ENCODE assay signal across 26 cellular contexts in genomic region chr11:85114786-85115185, GRCh38.
DNase-seq lines count a peak whose midpoint lies in the region; ATAC-seq, FAIRE-seq and TF ChIP-seq lines count a peak whose summit lies in the region.
"Had no signal": no experiment of that assay in that cellular context is flagged by ENCODE, and none has a peak within 500 bp of the region (broad histone marks: within the 10 kb centered on the region; RNA-seq: fewer than 3 reads in every experiment).

No MANE protein-coding gene starts in this region.

- H3K9me3 ChIP-seq in PC-3 (ENCODE audit: low read length), result no peaks in the 10 kb centered on the region
- H3K9me3 ChIP-seq: BLaER1, MG63 had no signal

- H3F3A ChIP-seq in PC-3 (ENCODE audit: low read length, unreplicated experiment), result no peaks in the 10 kb centered on the region

- POLR2A ChIA-PET in PC-3 (lab: Charles Lee; ENCODE audit: unreplicated experiment), result no interaction called here

- intact Hi-C loops in Calu3 (cut with micrococcal nuclease; ENCODE audit: unreplicated experiment) (no loop called here), PC-3 (cut with micrococcal nuclease) (loop anchor here (1.0 kb wide), 1 partner anchor 27 kb away; no protein-coding TSS in a partner anchor)

- no peak overlapping the region for H3K4me3 Mint-ChIP-seq in Calu3 (ENCODE audit: low read depth, unreplicated experiment)
- H3K4me3 Mint-ChIP-seq: CD4-positive, alpha-beta memory T cell; HFFc6; IgD-negative memory B cell had no signal

- peak overlapping the region; percentile 13 for H3K4me2 ChIP-seq in PC-3 (ENCODE audit: low read length)
- H3K4me2 ChIP-seq: BLaER1 had no signal

- BruUV-seq in Calu3 (replicated peaks; lab: Mats Ljungman, UMichigan), result no TSS peak
- BruUV-seq in PC-3 (replicated peaks; lab: Mats Ljungman, UMichigan), result no TSS peak

- H4K20me1 ChIP-seq in PC-3 (ENCODE audit: low read length), result no peaks in the 10 kb centered on the region
- H4K20me1 ChIP-seq: BLaER1 had no signal

- H3K27me3 ChIP-seq in PC-3 (ENCODE audit: low read length) (no peaks in the 10 kb centered on the region), bronchial epithelial cell (ENCODE audit: control insufficient read depth, insufficient read depth, low read length) (no peaks in the 10 kb centered on the region)
- H3K27me3 ChIP-seq: BLaER1 had no signal

- H3K9me3 Mint-ChIP-seq in Calu3 (ENCODE audit: low read depth, unreplicated experiment), result no peaks in the 10 kb centered on the region
- H3K9me3 Mint-ChIP-seq: HFFc6, IgD-negative memory B cell had no signal

- no peaks in the 10 kb centered on the region for H3K79me2 ChIP-seq in PC-3 (ENCODE audit: low read length)

- H3K27me3 Mint-ChIP-seq in Calu3 (ENCODE audit: unreplicated experiment), result no peaks in the 10 kb centered on the region
- H3K27me3 Mint-ChIP-seq: CD4-positive, alpha-beta memory T cell had no signal

- peaks cover 9% of the 10 kb centered on the region for H3K4me1 Mint-ChIP-seq in Calu3 (ENCODE audit: low read depth, unreplicated experiment)
- H3K4me1 Mint-ChIP-seq: CD4-positive, alpha-beta memory T cell had no signal

- no peak overlapping the region for H2AFZ ChIP-seq in PC-3 (ENCODE audit: low read length)

- no peaks in the 10 kb centered on the region for H3K9me2 ChIP-seq in PC-3 (replicated peaks; ENCODE audit: low read length)

- no peak for FAIRE-seq in bronchial epithelial cell (lab: Jason Lieb, UNC)
- FAIRE-seq: A204.1, D721Med, H54, RCC 7860 had no signal

- peak; percentile 2 for DNase-seq in Calu3
- peak; percentile 84 for DNase-seq in PC-3
- peak; percentile 19 for DNase-seq in bronchial epithelial cell (ENCODE audit: low read depth)
- DNase-seq in retinal pigment epithelial cell (ENCODE audit: low read depth), result peak; percentile 43
- DNase-seq in NCI-H226, result no peak
- DNase-seq: CD4-positive, alpha-beta memory T cell; HFFc6; Karpas-422; MG63; NCI-H1048; NCI-H1436; NCI-H1930; NCI-H2171; NCI-H446; NCI-H69; NK-92 treated with Interleukin-12 subunit alpha and Interleukin-12 subunit beta, amount 100 ng/mL, for 24 hours; SHP77 had no signal

- no peaks in the 10 kb centered on the region for H3K36me3 ChIP-seq in PC-3 (ENCODE audit: low read depth, low read length)
- no peaks in the 10 kb centered on the region for H3K36me3 ChIP-seq in bronchial epithelial cell (ENCODE audit: control insufficient read depth, insufficient read depth, low read length)
- H3K36me3 ChIP-seq: BLaER1, MG63 had no signal

- CTCF ChIA-PET in Calu3 (lab: Charles Lee), result interaction anchor here (0.5 kb wide), 1 partner anchor 221 kb away, joined by 3 read pairs; no protein-coding TSS in a partner anchor
- CTCF ChIA-PET in PC-3 (lab: Charles Lee), result interaction anchor here (0.6 kb wide), 1 partner anchor 68 kb away, joined by 3 read pairs; no protein-coding TSS in a partner anchor

- no peaks in the 10 kb centered on the region for H3K36me3 Mint-ChIP-seq in Calu3 (ENCODE audit: insufficient read depth, unreplicated experiment)
- H3K36me3 Mint-ChIP-seq: CD4-positive, alpha-beta memory T cell; IgD-negative memory B cell had no signal

- H3K27ac Mint-ChIP-seq in Calu3 (ENCODE audit: unreplicated experiment), result no peak overlapping the region
- H3K27ac Mint-ChIP-seq: CD4-positive, alpha-beta memory T cell; HFFc6 had no signal

- H3K4me3 ChIP-seq in PC-3 (ENCODE audit: low read length) (no peak overlapping the region), bronchial epithelial cell (ENCODE audit: low read depth, low read length) (no peak overlapping the region), retinal pigment epithelial cell (ENCODE audit: low read length) (no peak overlapping the region)
- H3K4me3 ChIP-seq: BLaER1, MG63 had no signal

- peaks cover 22% of the 10 kb centered on the region for H3K4me1 ChIP-seq in PC-3 (ENCODE audit: insufficient read depth, low read length)

- no peak overlapping the region for H3K9ac ChIP-seq in PC-3 (ENCODE audit: low read length)
- H3K9ac ChIP-seq: BLaER1 had no signal

- H3K27ac ChIP-seq in PC-3 (ENCODE audit: low read length), result no peak overlapping the region
- H3K27ac ChIP-seq: BLaER1 had no signal

- ATAC-seq in PC-3 (peak; percentile 85), GM21723 (IDR thresholded peaks at IDR 0.05; ENCODE audit: unreplicated experiment) (no peak), HG02870 (IDR thresholded peaks at IDR 0.05; ENCODE audit: unreplicated experiment) (no peak)
- ATAC-seq: SK-N-SH treated with all-trans-retinoic acid at 6 μM for 48 hours had no signal

- TF ChIP-seq CTCF in Calu3 (IDR thresholded peaks at IDR 0.05; ENCODE audit: unreplicated experiment) (no peak), PC-3 (conservative IDR thresholded peaks at IDR 0.05; ENCODE audit: low read depth, low read length) (no peak), bronchial epithelial cell (IDR thresholded peaks at IDR 0.05; ENCODE audit: insufficient read depth, low read length, severe bottlenecking) (no peak), retinal pigment epithelial cell (conservative IDR thresholded peaks at IDR 0.05; ENCODE audit: low read depth, low read length) (no peak)
